Comparison of ENCODE assay signal across 8 cellular contexts in the genomic region with DNA sequence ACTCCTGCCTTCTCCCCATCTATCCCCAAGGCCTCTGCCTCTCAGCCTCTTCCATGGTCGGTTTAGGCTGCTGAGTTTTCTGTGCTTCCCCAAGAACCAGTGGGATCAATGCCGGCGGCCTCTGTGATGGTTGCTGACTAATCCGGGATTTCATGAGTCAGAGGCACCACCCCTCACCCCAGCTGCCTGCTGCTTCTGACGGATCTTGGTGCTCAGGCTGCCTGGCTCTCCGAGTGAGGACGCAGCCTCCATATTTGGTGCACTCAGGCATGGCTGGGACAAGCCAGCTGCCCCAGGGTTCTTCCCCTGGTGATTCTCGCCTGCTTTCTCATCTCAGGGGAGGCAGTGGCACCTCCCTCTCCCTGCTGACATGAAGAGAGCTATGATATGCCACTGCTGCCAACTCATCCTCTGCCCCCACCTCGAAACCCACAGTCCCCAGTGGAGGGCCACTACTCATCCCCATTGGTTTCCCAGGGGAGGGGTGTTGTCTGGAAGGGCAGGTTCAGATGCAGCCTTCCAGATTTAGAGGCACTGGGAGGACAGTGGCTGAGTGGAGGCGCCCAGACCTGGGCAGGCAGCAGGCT. TPM values are rescaled to one million over a fixed set of nuclear protein-coding genes. Genes with fewer than 3 reads are reported as not detected.
DNase-seq lines count a peak whose midpoint lies in the region; ATAC-seq, FAIRE-seq and TF ChIP-seq lines count a peak whose summit lies in the region.

No MANE protein-coding gene starts in this region.

- intact Hi-C loops in natural killer cell (cut with micrococcal nuclease): no loop called here

- H3K36me3 Mint-ChIP-seq in natural killer cell: no peaks in the 10 kb centered on the region

- peaks cover 15 to 17% of the 10 kb centered on the region in 2 donors for H3K4me1 Mint-ChIP-seq in natural killer cell

- H3K36me3 ChIP-seq in bronchial epithelial cell (ENCODE audit: control insufficient read depth, insufficient read depth, low read length): peaks cover 6% of the 10 kb centered on the region

- H3K27me3 ChIP-seq in bronchial epithelial cell (ENCODE audit: control insufficient read depth, insufficient read depth, low read length): no peaks in the 10 kb centered on the region

- no peak overlapping the region for H3K4me3 Mint-ChIP-seq in natural killer cell

- H3K27me3 Mint-ChIP-seq in natural killer cell (ENCODE audit: low read depth in 2 of 2): no peaks in the 10 kb centered on the region

- TF ChIP-seq CTCF in bronchial epithelial cell (IDR thresholded peaks at IDR 0.05; ENCODE audit: insufficient read depth, low read length, severe bottlenecking) (no peak), natural killer cell (IDR thresholded peaks at IDR 0.05) (no peak)

- peak; percentile 83 for FAIRE-seq in bronchial epithelial cell (lab: Jason Lieb, UNC)

- H3K27ac Mint-ChIP-seq in natural killer cell: no peak overlapping the region

- peak; percentile 98 for DNase-seq in EH (ENCODE audit: low read depth)
- peak; percentile 82 for DNase-seq in MV-4-11 (lab: John Stamatoyannopoulos, UW)
- DNase-seq in bronchial epithelial cell (ENCODE audit: low read depth): peak; percentile 97
- DNase-seq in myocyte (ENCODE audit: low read depth): peak; percentile 99
- DNase-seq in natural killer cell: no peak
- no peak for DNase-seq in NCI-H774 (lab: John Stamatoyannopoulos, UW)
- no peak for DNase-seq in germinal center (ENCODE audit: low spot score)

- ATAC-seq in natural killer cell (no peak), HG03432 (IDR thresholded peaks at IDR 0.05; ENCODE audit: unreplicated experiment) (no peak)

- no peak overlapping the region for H3K4me3 ChIP-seq in bronchial epithelial cell (ENCODE audit: low read depth, low read length)

- H3K9me3 Mint-ChIP-seq in natural killer cell: no peaks in the 10 kb centered on the region

RNA-seq across cellular contexts. Expression of gene MAN1B1, which starts 3.3 kb away (rescaled TPM):
- total RNA-seq in bronchial epithelial cell: 58.2 and 65.3 TPM in 2 replicates
- total RNA-seq in myocyte: 75.5 and 76.6 TPM in 2 replicates
- polyA plus RNA-seq in myocyte (2012): 94.6 TPM
- 10 to 100 TPM; 75.1 to 99.4 (median 80.4) TPM for total RNA-seq in natural killer cell

RNA-seq across cellular contexts. Expression of gene UAP1L1, which starts 6.2 kb away (rescaled TPM):
- total RNA-seq in bronchial epithelial cell (2.0 and 3.2 TPM in 2 replicates), myocyte (40.2 and 46.4 TPM in 2 replicates), natural killer cell (10 to 100 TPM; 10.5 to 25.8 (median 19.3) TPM)
- polyA plus RNA-seq in myocyte (2012): 34.6 TPM

RNA-seq across cellular contexts. Expression of gene SAPCD2, which starts 13.2 kb away (rescaled TPM):
- total RNA-seq in bronchial epithelial cell (0.26 and 1.2 TPM in 2 replicates), myocyte (1.9 and 4.7 TPM in 2 replicates), natural killer cell (1 to 10 TPM in 2 of 3 donors, under 1 TPM in 1; 0.59 to 2.6 (median 1.0) TPM)
- 0.58 TPM for polyA plus RNA-seq in myocyte (2012)

RNA-seq across cellular contexts. Expression of gene ENTPD2, which starts 29.6 kb away (rescaled TPM):
- 0.79 and 1.2 TPM in 2 replicates for total RNA-seq in bronchial epithelial cell
- 0.13 and 0.68 TPM in 2 replicates for total RNA-seq in myocyte
- polyA plus RNA-seq in myocyte (2012): 0.05 TPM
- total RNA-seq in natural killer cell: not detected

RNA-seq across cellular contexts. Expression of gene DPP7, which starts 31.0 kb away (rescaled TPM):
- total RNA-seq in bronchial epithelial cell: 45.1 and 66.6 TPM in 2 replicates
- total RNA-seq in myocyte: 132 and 142 TPM in 2 replicates
- polyA plus RNA-seq in myocyte (2012): 178 TPM
- 100 to 1,000 TPM; 233 to 264 (median 251) TPM for total RNA-seq in natural killer cell

Comparison
In these comparisons a context has a peak if more than half of its experiments do, and no peak if none do; other contexts are left out.
1. DNase-seq: peak in EH (single experiment), MV-4-11 (single experiment), bronchial epithelial cell (single experiment) and myocyte (single experiment); none in natural killer cell (single experiment), NCI-H774 (single experiment) and germinal center (single experiment).